ENCODE assay signal across 15 cellular contexts in the genomic region with DNA sequence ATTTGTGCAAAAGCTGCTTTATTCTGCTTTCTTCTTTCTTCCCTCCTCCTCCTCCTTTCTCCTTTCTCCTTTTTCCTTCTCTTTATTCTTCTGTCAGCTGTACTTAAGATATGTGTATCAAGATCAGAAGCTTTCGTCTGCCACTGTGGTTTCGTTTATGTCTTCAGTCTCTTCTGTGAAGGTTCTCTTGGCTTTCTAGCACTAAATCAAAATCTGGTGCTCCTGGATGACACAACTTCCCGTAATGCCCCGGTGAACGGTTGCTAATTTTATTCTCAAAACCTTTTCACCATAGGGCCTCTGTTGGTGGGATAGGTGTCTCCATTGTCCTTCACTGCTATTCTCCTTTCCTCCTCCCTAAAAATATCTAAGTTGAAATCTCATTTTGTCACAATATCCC.
"Had no signal": no experiment of that assay in that cellular context is flagged by ENCODE, and none has a peak within 500 bp of the region (broad histone marks: within the 10 kb centered on the region; RNA-seq: fewer than 3 reads in every experiment).

No MANE protein-coding gene starts in this region.

- H3K36me3 ChIP-seq: cardiac muscle cell, neural progenitor cell, ovary, right lobe of liver, upper lobe of right lung had no signal

- H3K9me3 ChIP-seq: ovary, right lobe of liver, stomach, testis, upper lobe of right lung had no signal

- H3K9ac ChIP-seq: neural progenitor cell had no signal

- H3K27me3 Mint-ChIP-seq: activated CD4-positive, alpha-beta memory T cell treated with anti-CD3 and anti-CD28 coated beads, Interleukin-2, amount 10 ng/mL, durations not matched to agents 7 days and 5 days had no signal

- H3K4me3 ChIP-seq: cardiac muscle cell, lung, neural progenitor cell, ovary, right lobe of liver, stomach, testis, upper lobe of right lung had no signal

- ATAC-seq: upper lobe of right lung had no signal

- H3K27ac Mint-ChIP-seq: activated CD4-positive, alpha-beta memory T cell treated with anti-CD3 and anti-CD28 coated beads, Interleukin-2, amount 10 ng/mL, durations not matched to agents 7 days and 5 days; activated T-cell treated with anti-CD3 and anti-CD28 coated beads, Interleukin-2, amount 50 U/mL, for 72 hours; endodermal cell; neural progenitor cell had no signal

- H3K27ac ChIP-seq: cardiac muscle cell, neural progenitor cell, ovary, right lobe of liver, testis had no signal

- H3K27me3 ChIP-seq: cardiac muscle cell, neural progenitor cell, ovary, right lobe of liver, stomach, testis, upper lobe of right lung had no signal

- DNase-seq: activated CD4-positive, alpha-beta memory T cell treated with anti-CD3 and anti-CD28 coated beads, Interleukin-2, amount 10 ng/mL, durations not matched to agents 7 days and 5 days; activated CD4-positive, CD25-positive, alpha-beta regulatory T cell; activated CD8-positive, alpha-beta memory T cell treated with anti-CD3 and anti-CD28 coated beads, Interleukin-2, amount 50 U/mL, for 48 hours; activated gamma-delta T cell treated with Interleukin-2 at 50 U/mL for 16 hours; activated T-cell treated with anti-CD3 and anti-CD28 coated beads, Interleukin-2, amount 50 U/mL, for 72 hours; endodermal cell; midbrain; ovary; right lobe of liver; stomach; testis; upper lobe of right lung had no signal

- H3K9me3 Mint-ChIP-seq: activated CD4-positive, alpha-beta memory T cell treated with anti-CD3 and anti-CD28 coated beads, Interleukin-2, amount 10 ng/mL, durations not matched to agents 7 days and 5 days; activated T-cell treated with anti-CD3 and anti-CD28 coated beads, Interleukin-2, amount 50 U/mL, for 72 hours; endodermal cell; neural progenitor cell had no signal

- H3K4me2 ChIP-seq: neural progenitor cell had no signal

- H2AFZ ChIP-seq: neural progenitor cell had no signal

- H3K36me3 Mint-ChIP-seq: neural progenitor cell had no signal

- H3K4me3 Mint-ChIP-seq: activated CD4-positive, alpha-beta memory T cell treated with anti-CD3 and anti-CD28 coated beads, Interleukin-2, amount 10 ng/mL, durations not matched to agents 7 days and 5 days; activated T-cell treated with anti-CD3 and anti-CD28 coated beads, Interleukin-2, amount 50 U/mL, for 72 hours; endodermal cell; neural progenitor cell had no signal
